ENCODE assay signal across 1 cellular context in genomic region chr5:141636413-141637265, GRCh38.
TF ChIP-seq lines count a peak whose summit lies in the region.

Gene HDAC3, minus strand, starts transcription at chr5:141636849. Its CDS starts 59 bp downstream, at chr5:141636790.
Gene RELL2, plus strand, starts transcription at chr5:141636997. Its CDS starts 1,229 bp downstream, at chr5:141638226.

TF ChIP-seq in WTC11, 78 proteins besides CTCF, POLR2A, EP300 and RAD21 (continued from another document):
- TF ChIP-seq ESRRA (CRISPR knock-in tag; IDR thresholded peaks at IDR 0.05; ENCODE audit: borderline replicate concordance): no peak
- 0 out of 2 replicates have a peak, but pooled peaks have one; percentile 39 for TF ChIP-seq CBFB (CRISPR knock-in tag; IDR thresholded peaks at IDR 0.05; ENCODE audit: low read depth)
- TF ChIP-seq JUN (CRISPR knock-in tag; IDR thresholded peaks at IDR 0.05): 0 out of 2 replicates have a peak, but pooled peaks have one; percentile 1
- TF ChIP-seq RELA (CRISPR knock-in tag; IDR thresholded peaks at IDR 0.05; ENCODE audit: borderline replicate concordance): no peak
- no peak for TF ChIP-seq TEAD4 (CRISPR knock-in tag; IDR thresholded peaks at IDR 0.05)
- TF ChIP-seq SP1 (CRISPR knock-in tag; conservative IDR thresholded peaks at IDR 0.05): peak; percentile 98
- TF ChIP-seq TEAD1 (CRISPR knock-in tag; IDR thresholded peaks at IDR 0.05): peak; percentile 30; the same call in 1 of the 2 replicates
- TF ChIP-seq ATF6 (CRISPR knock-in tag; IDR thresholded peaks at IDR 0.05): no peak
- peak; percentile 44; the same call in 1 of the 2 replicates for TF ChIP-seq ZNF232 (CRISPR knock-in tag; IDR thresholded peaks at IDR 0.05)
- no peak for TF ChIP-seq ZNF396 (CRISPR knock-in tag; IDR thresholded peaks at IDR 0.05; ENCODE audit: borderline replicate concordance)
- no peak for TF ChIP-seq ZNF671 (CRISPR knock-in tag; IDR thresholded peaks at IDR 0.05)
- 0 out of 2 replicates have a peak, but pooled peaks have one; percentile 12 for TF ChIP-seq USF2 (CRISPR knock-in tag; IDR thresholded peaks at IDR 0.05)
- TF ChIP-seq ERG (CRISPR knock-in tag; IDR thresholded peaks at IDR 0.05): no peak
- TF ChIP-seq, protein P1, sequence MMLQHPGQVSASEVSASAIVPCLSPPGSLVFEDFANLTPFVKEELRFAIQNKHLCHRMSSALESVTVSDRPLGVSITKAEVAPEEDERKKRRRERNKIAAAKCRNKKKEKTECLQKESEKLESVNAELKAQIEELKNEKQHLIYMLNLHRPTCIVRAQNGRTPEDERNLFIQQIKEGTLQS (CRISPR knock-in tag; conservative IDR thresholded peaks at IDR 0.05): no peak
- TF ChIP-seq ZNF138 (CRISPR knock-in tag; conservative IDR thresholded peaks at IDR 0.05): 0 out of 2 replicates have a peak, but pooled peaks have one; percentile 14
